Comparison of ENCODE assay signal across 1 cellular context in the genomic region with DNA sequence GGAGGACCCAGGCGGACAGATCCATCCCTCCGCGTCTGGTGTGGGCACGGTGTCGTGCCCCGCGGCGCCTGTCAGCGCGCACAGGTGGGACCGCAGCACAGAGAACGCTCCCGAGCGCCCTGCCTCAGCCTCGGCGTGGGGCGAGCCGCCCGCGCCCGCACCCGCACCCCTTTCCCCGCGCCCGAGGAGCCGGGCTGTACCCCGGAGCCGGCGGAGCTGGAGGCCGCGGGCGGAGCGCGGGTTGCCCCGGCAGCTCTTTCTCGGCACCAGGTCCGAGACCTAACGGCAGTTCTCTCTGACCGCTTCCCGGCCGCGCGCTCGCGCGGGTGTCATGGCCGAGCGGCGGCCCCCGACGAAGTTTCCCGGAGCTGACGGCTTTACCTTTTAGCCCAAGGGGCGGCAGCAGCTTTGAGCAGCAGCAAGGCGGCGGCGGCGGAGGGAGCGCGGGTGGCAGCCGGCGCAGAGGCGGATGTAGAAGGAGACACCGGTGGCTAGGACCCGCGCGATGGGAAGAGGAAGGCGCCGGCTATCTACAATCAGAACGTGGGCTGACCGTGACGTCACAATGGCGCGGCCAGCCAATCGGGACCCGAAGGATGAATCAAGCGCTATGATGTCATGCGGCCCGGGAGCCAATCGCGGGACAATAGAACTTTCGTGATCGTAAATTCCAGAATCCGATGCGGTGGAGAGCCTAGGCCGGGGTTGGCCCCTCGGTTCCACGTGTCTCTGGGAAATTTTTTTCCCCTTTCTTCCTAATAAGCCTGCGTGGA.
A peak's percentile ranks its signal among the peaks of the same experiment; 100 is the strongest.
TF ChIP-seq lines count a peak whose summit lies in the region.

A gene with protein sequence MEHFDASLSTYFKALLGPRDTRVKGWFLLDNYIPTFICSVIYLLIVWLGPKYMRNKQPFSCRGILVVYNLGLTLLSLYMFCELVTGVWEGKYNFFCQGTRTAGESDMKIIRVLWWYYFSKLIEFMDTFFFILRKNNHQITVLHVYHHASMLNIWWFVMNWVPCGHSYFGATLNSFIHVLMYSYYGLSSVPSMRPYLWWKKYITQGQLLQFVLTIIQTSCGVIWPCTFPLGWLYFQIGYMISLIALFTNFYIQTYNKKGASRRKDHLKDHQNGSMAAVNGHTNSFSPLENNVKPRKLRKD (minus strand): TSS at position 515 of the 773 bp plus-strand sequence. CDS start 53,251 bp downstream, outside the sequence.

TF ChIP-seq in HepG2, 621 proteins besides CTCF, POLR2A, EP300 and RAD21 (continued from another document and continues in another):
- TF ChIP-seq, protein P1, sequence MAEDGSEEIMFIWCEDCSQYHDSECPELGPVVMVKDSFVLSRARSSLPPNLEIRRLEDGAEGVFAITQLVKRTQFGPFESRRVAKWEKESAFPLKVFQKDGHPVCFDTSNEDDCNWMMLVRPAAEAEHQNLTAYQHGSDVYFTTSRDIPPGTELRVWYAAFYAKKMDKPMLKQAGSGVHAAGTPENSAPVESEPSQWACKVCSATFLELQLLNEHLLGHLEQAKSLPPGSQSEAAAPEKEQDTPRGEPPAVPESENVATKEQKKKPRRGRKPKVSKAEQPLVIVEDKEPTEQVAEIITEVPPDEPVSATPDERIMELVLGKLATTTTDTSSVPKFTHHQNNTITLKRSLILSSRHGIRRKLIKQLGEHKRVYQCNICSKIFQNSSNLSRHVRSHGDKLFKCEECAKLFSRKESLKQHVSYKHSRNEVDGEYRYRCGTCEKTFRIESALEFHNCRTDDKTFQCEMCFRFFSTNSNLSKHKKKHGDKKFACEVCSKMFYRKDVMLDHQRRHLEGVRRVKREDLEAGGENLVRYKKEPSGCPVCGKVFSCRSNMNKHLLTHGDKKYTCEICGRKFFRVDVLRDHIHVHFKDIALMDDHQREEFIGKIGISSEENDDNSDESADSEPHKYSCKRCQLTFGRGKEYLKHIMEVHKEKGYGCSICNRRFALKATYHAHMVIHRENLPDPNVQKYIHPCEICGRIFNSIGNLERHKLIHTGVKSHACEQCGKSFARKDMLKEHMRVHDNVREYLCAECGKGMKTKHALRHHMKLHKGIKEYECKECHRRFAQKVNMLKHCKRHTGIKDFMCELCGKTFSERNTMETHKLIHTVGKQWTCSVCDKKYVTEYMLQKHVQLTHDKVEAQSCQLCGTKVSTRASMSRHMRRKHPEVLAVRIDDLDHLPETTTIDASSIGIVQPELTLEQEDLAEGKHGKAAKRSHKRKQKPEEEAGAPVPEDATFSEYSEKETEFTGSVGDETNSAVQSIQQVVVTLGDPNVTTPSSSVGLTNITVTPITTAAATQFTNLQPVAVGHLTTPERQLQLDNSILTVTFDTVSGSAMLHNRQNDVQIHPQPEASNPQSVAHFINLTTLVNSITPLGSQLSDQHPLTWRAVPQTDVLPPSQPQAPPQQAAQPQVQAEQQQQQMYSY (CRISPR knock-in tag; IDR thresholded peaks at IDR 0.05) = 0 out of 2 replicates have a peak, but pooled peaks have one; percentile 10
- TF ChIP-seq ZNF3 (CRISPR knock-in tag; IDR thresholded peaks at IDR 0.05) (0 out of 2 replicates have a peak, but pooled peaks have one; percentile 63), NFE2L2 (IDR thresholded peaks at IDR 0.05; ENCODE audit: low read length) (no peak), HNF4A (CRISPR knock-in tag; IDR thresholded peaks at IDR 0.05) (no peak), TP53 (CRISPR knock-in tag; conservative IDR thresholded peaks at IDR 0.05) (peak; percentile 24; the same call in 1 of the 2 replicates), SRSF9 (IDR thresholded peaks at IDR 0.05; ENCODE audit: borderline replicate concordance, insufficient read depth, low read depth, low read length, poor library complexity, severe bottlenecking) (no peak), ZNF484 (CRISPR knock-in tag; IDR thresholded peaks at IDR 0.05; ENCODE audit: borderline replicate concordance, low read depth) (no peak), IKZF4 (CRISPR knock-in tag; IDR thresholded peaks at IDR 0.05; ENCODE audit: borderline replicate concordance, low read depth, not compliant biosample characterization) (no peak), KLF12 (CRISPR knock-in tag; IDR thresholded peaks at IDR 0.05; ENCODE audit: borderline replicate concordance) (no peak), CBX2 (IDR thresholded peaks at IDR 0.05; ENCODE audit: low read depth, low read length) (peak; percentile 51; the same call in 1 of the 2 replicates), CBX2 (CRISPR knock-in tag; IDR thresholded peaks at IDR 0.05; ENCODE audit: low read depth) (no peak), ZNF205 (CRISPR knock-in tag; IDR thresholded peaks at IDR 0.05) (no peak), KDM1A (CRISPR knock-in tag; IDR thresholded peaks at IDR 0.05) (no peak; the same call in 1 of the 2 replicates), ZFP82 (CRISPR knock-in tag; IDR thresholded peaks at IDR 0.05; ENCODE audit: borderline replicate concordance) (peak; percentile 94), ZNF839 (CRISPR knock-in tag; IDR thresholded peaks at IDR 0.05; ENCODE audit: borderline replicate concordance) (no peak; the same call in 1 of the 2 replicates), ZNF333 (CRISPR knock-in tag; IDR thresholded peaks at IDR 0.05; ENCODE audit: borderline replicate concordance) (no peak; the same call in 1 of the 2 replicates), GZF1 (CRISPR knock-in tag; IDR thresholded peaks at IDR 0.05) (no peak), ZNF136 (CRISPR knock-in tag; IDR thresholded peaks at IDR 0.05; ENCODE audit: low read depth) (no peak), NFKB2 (CRISPR knock-in tag; IDR thresholded peaks at IDR 0.05; ENCODE audit: borderline replicate concordance) (no peak; the same call in 1 of the 2 replicates), POLR2AphosphoS2 (IDR thresholded peaks at IDR 0.05; ENCODE audit: low read depth, low read length) (no peak), FOXO1 (CRISPR knock-in tag; IDR thresholded peaks at IDR 0.05) (no peak), NFIB (CRISPR knock-in tag; IDR thresholded peaks at IDR 0.05; ENCODE audit: borderline replicate concordance) (no peak), ZNF746 (CRISPR knock-in tag; IDR thresholded peaks at IDR 0.05) (peak; percentile 74; the same call in 1 of the 2 replicates), ZNF709 (CRISPR knock-in tag; IDR thresholded peaks at IDR 0.05) (peak; percentile 65), GTF2F1 (IDR thresholded peaks at IDR 0.05; ENCODE audit: low read length) (no peak), ZNF816 (CRISPR knock-in tag; IDR thresholded peaks at IDR 0.05; ENCODE audit: borderline replicate concordance) (peak; percentile 95), ZNF510 (CRISPR knock-in tag; IDR thresholded peaks at IDR 0.05; ENCODE audit: low read depth) (peak; percentile 60), ZEB1 (IDR thresholded peaks at IDR 0.05; ENCODE audit: insufficient replicate concordance, low read depth) (no peak), ZNF180 (CRISPR knock-in tag; IDR thresholded peaks at IDR 0.05; ENCODE audit: borderline replicate concordance, low read depth) (no peak), ZBTB1 (CRISPR knock-in tag; IDR thresholded peaks at IDR 0.05; ENCODE audit: borderline replicate concordance) (peak; percentile 50; the same call in 1 of the 2 replicates), ZNF367 (CRISPR knock-in tag; IDR thresholded peaks at IDR 0.05; ENCODE audit: borderline replicate concordance) (0 out of 2 replicates have a peak, but pooled peaks have one; percentile 46), ZNF101 (CRISPR knock-in tag; IDR thresholded peaks at IDR 0.05; ENCODE audit: borderline replicate concordance, low read depth) (peak; percentile 15; the same call in 1 of the 2 replicates), MED1 (CRISPR knock-in tag; IDR thresholded peaks at IDR 0.05) (peak; percentile 52), ZNF317 (CRISPR knock-in tag; IDR thresholded peaks at IDR 0.05) (peak; percentile 77; the same call in 1 of the 2 replicates), MZF1 (CRISPR knock-in tag; IDR thresholded peaks at IDR 0.05; ENCODE audit: borderline replicate concordance) (no peak)
- TF ChIP-seq, protein P2, sequence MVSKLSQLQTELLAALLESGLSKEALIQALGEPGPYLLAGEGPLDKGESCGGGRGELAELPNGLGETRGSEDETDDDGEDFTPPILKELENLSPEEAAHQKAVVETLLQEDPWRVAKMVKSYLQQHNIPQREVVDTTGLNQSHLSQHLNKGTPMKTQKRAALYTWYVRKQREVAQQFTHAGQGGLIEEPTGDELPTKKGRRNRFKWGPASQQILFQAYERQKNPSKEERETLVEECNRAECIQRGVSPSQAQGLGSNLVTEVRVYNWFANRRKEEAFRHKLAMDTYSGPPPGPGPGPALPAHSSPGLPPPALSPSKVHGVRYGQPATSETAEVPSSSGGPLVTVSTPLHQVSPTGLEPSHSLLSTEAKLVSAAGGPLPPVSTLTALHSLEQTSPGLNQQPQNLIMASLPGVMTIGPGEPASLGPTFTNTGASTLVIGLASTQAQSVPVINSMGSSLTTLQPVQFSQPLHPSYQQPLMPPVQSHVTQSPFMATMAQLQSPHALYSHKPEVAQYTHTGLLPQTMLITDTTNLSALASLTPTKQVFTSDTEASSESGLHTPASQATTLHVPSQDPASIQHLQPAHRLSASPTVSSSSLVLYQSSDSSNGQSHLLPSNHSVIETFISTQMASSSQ (IDR thresholded peaks at IDR 0.05; ENCODE audit: low read depth) = no peak
- TF ChIP-seq, protein P2 (CRISPR knock-in tag; IDR thresholded peaks at IDR 0.05; ENCODE audit: borderline replicate concordance) = no peak
- TF ChIP-seq, protein P3, sequence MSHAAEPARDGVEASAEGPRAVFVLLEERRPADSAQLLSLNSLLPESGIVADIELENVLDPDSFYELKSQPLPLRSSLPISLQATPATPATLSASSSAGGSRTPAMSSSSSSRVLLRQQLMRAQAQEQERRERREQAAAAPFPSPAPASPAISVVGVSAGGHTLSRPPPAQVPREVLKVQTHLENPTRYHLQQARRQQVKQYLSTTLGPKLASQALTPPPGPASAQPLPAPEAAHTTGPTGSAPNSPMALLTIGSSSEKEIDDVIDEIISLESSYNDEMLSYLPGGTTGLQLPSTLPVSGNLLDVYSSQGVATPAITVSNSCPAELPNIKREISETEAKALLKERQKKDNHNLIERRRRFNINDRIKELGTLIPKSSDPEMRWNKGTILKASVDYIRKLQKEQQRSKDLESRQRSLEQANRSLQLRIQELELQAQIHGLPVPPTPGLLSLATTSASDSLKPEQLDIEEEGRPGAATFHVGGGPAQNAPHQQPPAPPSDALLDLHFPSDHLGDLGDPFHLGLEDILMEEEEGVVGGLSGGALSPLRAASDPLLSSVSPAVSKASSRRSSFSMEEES (CRISPR knock-in tag; IDR thresholded peaks at IDR 0.05) = no peak; the same call in none of the 2 replicates
- TF ChIP-seq, protein P4, sequence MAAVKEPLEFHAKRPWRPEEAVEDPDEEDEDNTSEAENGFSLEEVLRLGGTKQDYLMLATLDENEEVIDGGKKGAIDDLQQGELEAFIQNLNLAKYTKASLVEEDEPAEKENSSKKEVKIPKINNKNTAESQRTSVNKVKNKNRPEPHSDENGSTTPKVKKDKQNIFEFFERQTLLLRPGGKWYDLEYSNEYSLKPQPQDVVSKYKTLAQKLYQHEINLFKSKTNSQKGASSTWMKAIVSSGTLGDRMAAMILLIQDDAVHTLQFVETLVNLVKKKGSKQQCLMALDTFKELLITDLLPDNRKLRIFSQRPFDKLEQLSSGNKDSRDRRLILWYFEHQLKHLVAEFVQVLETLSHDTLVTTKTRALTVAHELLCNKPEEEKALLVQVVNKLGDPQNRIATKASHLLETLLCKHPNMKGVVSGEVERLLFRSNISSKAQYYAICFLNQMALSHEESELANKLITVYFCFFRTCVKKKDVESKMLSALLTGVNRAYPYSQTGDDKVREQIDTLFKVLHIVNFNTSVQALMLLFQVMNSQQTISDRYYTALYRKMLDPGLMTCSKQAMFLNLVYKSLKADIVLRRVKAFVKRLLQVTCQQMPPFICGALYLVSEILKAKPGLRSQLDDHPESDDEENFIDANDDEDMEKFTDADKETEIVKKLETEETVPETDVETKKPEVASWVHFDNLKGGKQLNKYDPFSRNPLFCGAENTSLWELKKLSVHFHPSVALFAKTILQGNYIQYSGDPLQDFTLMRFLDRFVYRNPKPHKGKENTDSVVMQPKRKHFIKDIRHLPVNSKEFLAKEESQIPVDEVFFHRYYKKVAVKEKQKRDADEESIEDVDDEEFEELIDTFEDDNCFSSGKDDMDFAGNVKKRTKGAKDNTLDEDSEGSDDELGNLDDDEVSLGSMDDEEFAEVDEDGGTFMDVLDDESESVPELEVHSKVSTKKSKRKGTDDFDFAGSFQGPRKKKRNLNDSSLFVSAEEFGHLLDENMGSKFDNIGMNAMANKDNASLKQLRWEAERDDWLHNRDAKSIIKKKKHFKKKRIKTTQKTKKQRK (IDR thresholded peaks at IDR 0.05; ENCODE audit: low read length) = no peak
- TF ChIP-seq, protein P5, sequence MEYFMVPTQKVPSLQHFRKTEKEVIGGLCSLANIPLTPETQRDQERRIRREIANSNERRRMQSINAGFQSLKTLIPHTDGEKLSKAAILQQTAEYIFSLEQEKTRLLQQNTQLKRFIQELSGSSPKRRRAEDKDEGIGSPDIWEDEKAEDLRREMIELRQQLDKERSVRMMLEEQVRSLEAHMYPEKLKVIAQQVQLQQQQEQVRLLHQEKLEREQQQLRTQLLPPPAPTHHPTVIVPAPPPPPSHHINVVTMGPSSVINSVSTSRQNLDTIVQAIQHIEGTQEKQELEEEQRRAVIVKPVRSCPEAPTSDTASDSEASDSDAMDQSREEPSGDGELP (IDR thresholded peaks at IDR 0.05; ENCODE audit: borderline replicate concordance, low read depth) = no peak
- TF ChIP-seq, protein P6, sequence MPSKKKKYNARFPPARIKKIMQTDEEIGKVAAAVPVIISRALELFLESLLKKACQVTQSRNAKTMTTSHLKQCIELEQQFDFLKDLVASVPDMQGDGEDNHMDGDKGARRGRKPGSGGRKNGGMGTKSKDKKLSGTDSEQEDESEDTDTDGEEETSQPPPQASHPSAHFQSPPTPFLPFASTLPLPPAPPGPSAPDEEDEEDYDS (CRISPR knock-in tag; IDR thresholded peaks at IDR 0.05) = peak; percentile 75
- TF ChIP-seq, protein P7, sequence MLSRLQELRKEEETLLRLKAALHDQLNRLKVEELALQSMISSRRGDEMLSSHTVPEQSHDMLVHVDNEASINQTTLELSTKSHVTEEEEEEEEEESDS (CRISPR knock-in tag; IDR thresholded peaks at IDR 0.05; ENCODE audit: borderline replicate concordance) = no peak
- TF ChIP-seq, protein P8, sequence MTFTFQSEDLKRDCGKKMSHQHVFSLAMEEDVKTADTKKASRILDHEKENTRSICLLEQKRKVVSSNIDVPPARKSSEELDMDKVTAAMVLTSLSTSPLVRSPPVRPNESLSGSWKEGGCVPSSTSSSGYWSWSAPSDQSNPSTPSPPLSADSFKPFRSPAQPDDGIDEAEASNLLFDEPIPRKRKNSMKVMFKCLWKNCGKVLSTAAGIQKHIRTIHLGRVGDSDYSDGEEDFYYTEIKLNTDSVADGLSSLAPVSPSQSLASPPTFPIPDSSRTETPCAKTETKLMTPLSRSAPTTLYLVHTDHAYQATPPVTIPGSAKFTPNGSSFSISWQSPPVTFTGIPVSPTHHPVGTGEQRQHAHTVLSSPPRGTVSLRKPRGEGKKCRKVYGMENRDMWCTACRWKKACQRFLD (CRISPR knock-in tag; IDR thresholded peaks at IDR 0.05; ENCODE audit: borderline replicate concordance) = peak; percentile 25; the same call in 1 of the 2 replicates
